In the genomic region with DNA sequence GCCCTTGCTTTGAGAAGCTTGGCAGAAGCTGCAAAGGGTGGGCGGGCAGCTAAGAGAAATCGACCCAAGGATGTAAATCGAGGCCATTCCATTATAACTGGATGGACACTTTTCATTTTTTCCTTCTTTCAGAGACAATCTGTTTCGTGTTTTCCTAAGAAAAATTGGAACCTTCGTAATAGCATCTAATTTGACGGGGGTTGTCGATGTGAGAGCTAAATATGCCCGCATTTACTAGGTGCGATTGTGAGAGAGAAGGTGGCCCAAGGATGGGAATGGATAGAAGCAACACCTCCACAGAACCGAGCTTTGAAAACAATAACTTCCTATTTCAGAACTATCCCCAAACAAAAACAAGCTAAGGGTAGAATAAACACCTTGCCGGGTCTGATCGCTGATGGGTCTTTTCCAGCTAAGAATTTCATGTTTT, we compare ENCODE assay signal across 9 cellular contexts. TPM values are rescaled to one million over a fixed set of nuclear protein-coding genes. Genes with fewer than 3 reads are reported as not detected.
DNase-seq lines count a peak whose midpoint lies in the region; ATAC-seq, FAIRE-seq and TF ChIP-seq lines count a peak whose summit lies in the region.
"Had no signal": no experiment of that assay in that cellular context is flagged by ENCODE, and none has a peak within 500 bp of the region (broad histone marks: within the 10 kb centered on the region; RNA-seq: fewer than 3 reads in every experiment).

No MANE protein-coding gene starts in this region.

- no peak for FAIRE-seq in RCC 7860 (lab: Jason Lieb, UNC)

- POLR2A ChIA-PET in PC-3 (lab: Charles Lee; ENCODE audit: unreplicated experiment), result interaction anchor here (0.5 to 0.6 kb wide), 3 partner anchors 9 to 234 kb away, joined by 3 read pairs; no protein-coding TSS in a partner anchor

- no peak for ATAC-seq in PC-3
- no peak for ATAC-seq in HG02884 (IDR thresholded peaks at IDR 0.05; ENCODE audit: unreplicated experiment)

- intact Hi-C loops in CD14-positive monocyte (cut with micrococcal nuclease), result no loop called here
- intact Hi-C loops in PC-3 (cut with micrococcal nuclease), result no loop called here
- intact Hi-C loops in esophagus muscularis mucosa (cut with DNase I), result no loop called here

- CTCF ChIA-PET in PC-3 (lab: Charles Lee), result interaction anchor here (0.7 to 1.0 kb wide), 2 partner anchors 17 to 445 kb away, joined by 3 to 7 read pairs; no protein-coding TSS in a partner anchor

- H3K36me3 Mint-ChIP-seq in CD14-positive monocyte, result peaks cover 0 to 4% of the 10 kb centered on the region in 2 donors

- TF ChIP-seq POLR2A in esophagus muscularis mucosa (IDR thresholded peaks at IDR 0.05; ENCODE audit: low read depth), result no peak

- H3K9me2 ChIP-seq in PC-3 (replicated peaks; ENCODE audit: low read length), result no peaks in the 10 kb centered on the region

- 36% methylated on average over 12 of the region's 12 CpGs for WGBS in esophagus muscularis mucosa

- peak overlapping the region; percentile 80 to 82 for H3K4me3 Mint-ChIP-seq in CD14-positive monocyte

- no peak for TF ChIP-seq CTCF in CD14-positive monocyte (IDR thresholded peaks at IDR 0.05)
- TF ChIP-seq CTCF in PC-3 (conservative IDR thresholded peaks at IDR 0.05; ENCODE audit: low read depth, low read length), result no peak
- no peak for TF ChIP-seq CTCF in esophagus muscularis mucosa (IDR thresholded peaks at IDR 0.05)
- TF ChIP-seq CTCF in osteoblast (IDR thresholded peaks at IDR 0.05; ENCODE audit: extremely low read depth, low read depth, low read length), result no peak

- no TSS peak for BruUV-seq in PC-3 (replicated peaks; lab: Mats Ljungman, UMichigan)

- no peak for TF ChIP-seq EP300 in esophagus muscularis mucosa (IDR thresholded peaks at IDR 0.05)

- H2AFZ ChIP-seq in PC-3 (ENCODE audit: low read length) (peak overlapping the region; percentile 81), osteoblast (ENCODE audit: low read length) (peak overlapping the region; percentile 73)

- H3K4me1 ChIP-seq in PC-3 (ENCODE audit: insufficient read depth, low read length), result peaks cover 48% of the 10 kb centered on the region
- peaks cover 0 to 85% (median 82%) of the 10 kb centered on the region in 4 donors for H3K4me1 ChIP-seq in esophagus muscularis mucosa
- peaks cover 38% of the 10 kb centered on the region for H3K4me1 ChIP-seq in osteoblast (ENCODE audit: insufficient read depth, low read length)

- H3K27ac Mint-ChIP-seq in CD14-positive monocyte, result peak overlapping the region in 5 of 7 donors; percentile 45 to 91 (median 84)

- H3K9me3 ChIP-seq in PC-3 (ENCODE audit: low read length), result no peaks in the 10 kb centered on the region
- no peaks in the 10 kb centered on the region for H3K9me3 ChIP-seq in esophagus muscularis mucosa
- no peaks in the 10 kb centered on the region for H3K9me3 ChIP-seq in osteoblast (ENCODE audit: low read depth, low read length)

- H3K27me3 Mint-ChIP-seq in CD14-positive monocyte (ENCODE audit: low read depth in 3 of 3), result peaks cover 8 to 17% (median 10%) of the 10 kb centered on the region in 3 donors

- no peaks in the 10 kb centered on the region for H4K20me1 ChIP-seq in PC-3 (ENCODE audit: low read length)
- H4K20me1 ChIP-seq in osteoblast (ENCODE audit: insufficient read depth, low read length), result peaks cover 10% of the 10 kb centered on the region

- H3K4me2 ChIP-seq in PC-3 (ENCODE audit: low read length) (peak overlapping the region; percentile 85), osteoblast (ENCODE audit: insufficient read depth, low read length) (peak overlapping the region; percentile 75)

- H3K9me3 Mint-ChIP-seq in CD14-positive monocyte, result peaks cover 0 to 9% (median 0%) of the 10 kb centered on the region in 7 donors

- peak overlapping the region; percentile 80 for H3K9ac ChIP-seq in PC-3 (ENCODE audit: low read length)

- H3F3A ChIP-seq in PC-3 (ENCODE audit: low read length, unreplicated experiment), result no peaks in the 10 kb centered on the region

- no peaks in the 10 kb centered on the region for H3K36me3 ChIP-seq in PC-3 (ENCODE audit: low read depth, low read length)
- no peaks in the 10 kb centered on the region for H3K36me3 ChIP-seq in esophagus muscularis mucosa
- no peaks in the 10 kb centered on the region for H3K36me3 ChIP-seq in osteoblast (ENCODE audit: insufficient read depth, low read length)

- H3K27me3 ChIP-seq in PC-3 (ENCODE audit: low read length) (no peaks in the 10 kb centered on the region), esophagus muscularis mucosa (no peaks in the 10 kb centered on the region), osteoblast (ENCODE audit: insufficient read depth, low read length) (no peaks in the 10 kb centered on the region)

- in situ Hi-C loops in ACHN (cut with HindIII; ENCODE audit: low pct_ligation_motif_present, low pct_unique_long_range_greater_than_20kb, low sequenced_read_pairs), result no loop called here

- DNase-seq in CD14-positive monocyte (ENCODE audit: low spot score) (no peak), PC-3 (no peak), esophagus muscularis mucosa (ENCODE audit: extremely low spot score) (no peak), osteoblast (ENCODE audit: insufficient read length, low spot score, missing footprints) (peak; percentile 15), amniotic stem cell (lab: John Stamatoyannopoulos, UW) (no peak), ACHN (no peak), RCC 7860 (ENCODE audit: low spot score) (no peak)

- H3K4me3 ChIP-seq in PC-3 (ENCODE audit: low read length), result peak overlapping the region; percentile 77
- H3K4me3 ChIP-seq in esophagus muscularis mucosa, result peak overlapping the region; percentile 81 to 94 (median 89)
- H3K4me3 ChIP-seq in osteoblast (ENCODE audit: insufficient read depth, low read length), result peak overlapping the region; percentile 76

- H3K27ac ChIP-seq in PC-3 (ENCODE audit: low read length) (peak overlapping the region; percentile 56), esophagus muscularis mucosa (replicated peaks in 1 of 4) (peak overlapping the region; percentile 96 to 100 (median 99)), osteoblast (ENCODE audit: low read depth, low read length) (peak overlapping the region; percentile 68)

- H3K4me1 Mint-ChIP-seq in CD14-positive monocyte, result peaks cover 32% of the 10 kb centered on the region

- H3K79me2 ChIP-seq in PC-3 (ENCODE audit: low read length), result peaks cover 40% of the 10 kb centered on the region
- peaks cover 49% of the 10 kb centered on the region for H3K79me2 ChIP-seq in osteoblast (ENCODE audit: insufficient read depth, low read length)

RNA-seq across cellular contexts. Expression of a gene that starts 0.8 kb away (rescaled TPM):
- polyA plus RNA-seq in CD14-positive monocyte, result not detected
- 2.3 and 5.1 TPM in 2 replicates for total RNA-seq in PC-3 (2014; rRNA removed)
- 10 to 100 TPM; 12.5 to 26.8 (median 18.1) TPM for total RNA-seq in esophagus muscularis mucosa
- 0.72 and 1.2 TPM in 2 replicates for total RNA-seq in osteoblast

RNA-seq across cellular contexts. Expression of a gene that starts 12.1 kb away (rescaled TPM):
- 1 to 10 TPM in 1 of 2 donors, under 1 TPM in 1; 0.85 to 1.8 TPM for polyA plus RNA-seq in CD14-positive monocyte
- 7.0 and 7.5 TPM in 2 replicates for total RNA-seq in PC-3 (2014; rRNA removed)
- 10 to 100 TPM in 3 of 4 donors, 1 to 10 TPM in 1; 7.8 to 24.8 (median 14.7) TPM for total RNA-seq in esophagus muscularis mucosa
- total RNA-seq in osteoblast, result 3.2 and 5.8 TPM in 2 replicates
- total RNA-seq: activated CD8-positive, alpha-beta memory T cell treated with anti-CD3 and anti-CD28 coated beads for 36 hours had no signal

RNA-seq across cellular contexts. Expression of a gene that starts 16.2 kb away (rescaled TPM):
- polyA plus RNA-seq in CD14-positive monocyte, result not detected
- total RNA-seq in PC-3 (2014; rRNA removed), result 6.9 and 8.3 TPM in 2 replicates
- total RNA-seq in esophagus muscularis mucosa, result under 1 TPM in 2 of 4 donors, not detected in 2; 0.66 to 0.92 TPM
- total RNA-seq in osteoblast, result 5.0 and 7.6 TPM in 2 replicates
- total RNA-seq: activated CD8-positive, alpha-beta memory T cell treated with anti-CD3 and anti-CD28 coated beads for 36 hours had no signal

RNA-seq across cellular contexts. Expression of a gene that starts 21.0 kb away (rescaled TPM):
- not detected for polyA plus RNA-seq in CD14-positive monocyte
- total RNA-seq in PC-3 (2014; rRNA removed) (4.5 and 13.8 TPM in 2 replicates), esophagus muscularis mucosa (10 to 100 TPM; 10.2 to 16.6 (median 13.8) TPM), osteoblast (3.5 and 4.0 TPM in 2 replicates)
- total RNA-seq: activated CD8-positive, alpha-beta memory T cell treated with anti-CD3 and anti-CD28 coated beads for 36 hours had no signal

RNA-seq across cellular contexts. Expression of a gene that starts 25.1 kb away (rescaled TPM):
- polyA plus RNA-seq in CD14-positive monocyte, result not detected
- 2.6 and 2.8 TPM in 2 replicates for total RNA-seq in PC-3 (2014; rRNA removed)
- 1 to 10 TPM in 1 of 4 donors, under 1 TPM in 3; 0.33 to 1.7 (median 0.49) TPM for total RNA-seq in esophagus muscularis mucosa
- 3.6 and 4.4 TPM in 2 replicates for total RNA-seq in osteoblast
- total RNA-seq: activated CD8-positive, alpha-beta memory T cell treated with anti-CD3 and anti-CD28 coated beads for 36 hours had no signal
